8 cellular contexts compared by ENCODE assay signal in the genomic region with DNA sequence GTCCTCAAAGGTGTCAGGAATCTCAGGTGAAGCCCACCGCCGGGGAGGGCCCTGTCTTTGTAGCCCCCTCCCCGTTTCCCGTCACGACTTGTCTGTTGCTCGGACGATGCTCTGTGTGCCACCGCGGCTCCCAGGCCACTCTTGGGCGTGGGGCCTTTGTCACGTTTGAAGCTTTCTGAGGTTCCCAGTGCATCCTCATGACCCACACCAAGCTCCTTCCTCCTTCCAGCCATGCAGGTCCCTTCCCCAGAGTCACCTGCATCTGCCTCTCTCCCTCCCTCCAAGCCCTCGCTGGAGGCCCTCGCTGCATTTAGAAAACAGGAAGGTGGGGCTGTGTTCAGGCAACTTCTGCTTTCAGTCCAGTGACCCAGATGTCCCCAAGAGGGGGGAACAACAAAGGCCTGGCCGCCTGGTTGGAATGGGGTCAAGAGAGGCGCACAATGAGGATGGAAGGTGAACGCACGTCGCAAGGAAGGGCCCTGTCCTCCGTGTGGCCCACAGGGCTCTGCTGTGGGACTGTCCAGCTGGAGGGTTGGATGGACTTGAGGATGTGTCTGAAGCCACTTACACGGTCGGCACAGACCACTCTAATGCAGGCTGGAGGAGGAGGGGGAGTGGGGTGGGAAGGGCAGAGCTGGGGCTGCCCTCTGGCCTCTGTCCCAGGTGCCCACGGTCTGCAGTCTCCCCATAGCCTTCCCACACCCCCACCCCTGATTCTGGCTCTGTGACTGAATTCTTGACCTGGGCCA. TPM values are rescaled to one million over a fixed set of nuclear protein-coding genes. Genes with fewer than 3 reads are reported as not detected.
A peak's percentile ranks its signal among the peaks of the same experiment; 100 is the strongest.
DNase-seq lines count a peak whose midpoint lies in the region; ATAC-seq and TF ChIP-seq lines count a peak whose summit lies in the region.

No MANE protein-coding gene starts in this region.

- DNase-seq in GM13976 (ENCODE audit: low spot score) (peak; percentile 69), NOMO-1 treated with DMSO at 0.1 percent for 48 hours (lab: John Stamatoyannopoulos, UW; ENCODE audit: unreplicated experiment) (peak; percentile 71), prostate gland (ENCODE audit: low spot score) (no peak), T1000 (lab: John Stamatoyannopoulos, UW) (no peak), NCI-H2227 (lab: John Stamatoyannopoulos, UW; ENCODE audit: unreplicated experiment) (no peak), HAP-1 (ENCODE audit: low spot score in 2 of 2) (no peak)

- H3K9me3 ChIP-seq in prostate gland, result no peaks in the 10 kb centered on the region
- no peaks in the 10 kb centered on the region for H3K9me3 ChIP-seq in HAP-1

- peaks cover 7% of the 10 kb centered on the region for H3K4me1 ChIP-seq in prostate gland (replicated peaks)
- no peaks in the 10 kb centered on the region for H3K4me1 ChIP-seq in HAP-1

- no peak for TF ChIP-seq CTCF in GM13976 (IDR thresholded peaks at IDR 0.05; ENCODE audit: borderline replicate concordance, control extremely low read depth, extremely low read depth, insufficient read depth, missing control alignments)
- TF ChIP-seq CTCF in prostate gland (IDR thresholded peaks at IDR 0.05), result no peak

- intact Hi-C loops in prostate gland (cut with DNase I), result no loop called here

- ATAC-seq in esophagus mucosa (peak; percentile 22), HG03025 (IDR thresholded peaks at IDR 0.05; ENCODE audit: low FRiP score, unreplicated experiment) (no peak)

- H3K4me3 ChIP-seq in prostate gland (no peak overlapping the region), HAP-1 (no peak overlapping the region)

- no peak for TF ChIP-seq POLR2A in prostate gland (IDR thresholded peaks at IDR 0.05)

- peak overlapping the region; percentile 69 to 72 for H3K27ac ChIP-seq in prostate gland

- no peaks in the 10 kb centered on the region for H3K27me3 ChIP-seq in prostate gland (replicated peaks; ENCODE audit: insufficient read depth)
- no peaks in the 10 kb centered on the region for H3K27me3 ChIP-seq in HAP-1 (ENCODE audit: low read depth)

- 71% methylated on average over 22 of the region's 22 CpGs for WGBS in prostate gland

- H3K36me3 ChIP-seq in prostate gland, result no peaks in the 10 kb centered on the region
- no peaks in the 10 kb centered on the region for H3K36me3 ChIP-seq in HAP-1 (replicated peaks)

- in situ Hi-C loops in GM13976 (cut with MboI; ENCODE audit: low sequenced_read_pairs, unreplicated experiment), result no loop called here
- in situ Hi-C loops in HAP-1 (cut with MboI; ENCODE audit: low sequenced_read_pairs), result loop anchor here (25.0 kb wide), 1 partner anchor 616 kb away; no protein-coding TSS in a partner anchor

RNA-seq across cellular contexts. Expression of gene OR1D5, which starts 59.8 kb away (rescaled TPM):
- total RNA-seq in esophagus mucosa, result not detected
- total RNA-seq in prostate gland, result not detected

Comparison
In these comparisons a context has a peak if more than half of its experiments do, and no peak if none do; other contexts are left out.
1. DNase-seq: peak in GM13976 (single experiment) and NOMO-1 treated with DMSO at 0.1 percent for 48 hours (single experiment); none in prostate gland (single experiment), T1000 (single experiment), NCI-H2227 (single experiment) and HAP-1 (0 of 2).